Comparison of ENCODE assay signal across 1 cellular context in the genomic region with DNA sequence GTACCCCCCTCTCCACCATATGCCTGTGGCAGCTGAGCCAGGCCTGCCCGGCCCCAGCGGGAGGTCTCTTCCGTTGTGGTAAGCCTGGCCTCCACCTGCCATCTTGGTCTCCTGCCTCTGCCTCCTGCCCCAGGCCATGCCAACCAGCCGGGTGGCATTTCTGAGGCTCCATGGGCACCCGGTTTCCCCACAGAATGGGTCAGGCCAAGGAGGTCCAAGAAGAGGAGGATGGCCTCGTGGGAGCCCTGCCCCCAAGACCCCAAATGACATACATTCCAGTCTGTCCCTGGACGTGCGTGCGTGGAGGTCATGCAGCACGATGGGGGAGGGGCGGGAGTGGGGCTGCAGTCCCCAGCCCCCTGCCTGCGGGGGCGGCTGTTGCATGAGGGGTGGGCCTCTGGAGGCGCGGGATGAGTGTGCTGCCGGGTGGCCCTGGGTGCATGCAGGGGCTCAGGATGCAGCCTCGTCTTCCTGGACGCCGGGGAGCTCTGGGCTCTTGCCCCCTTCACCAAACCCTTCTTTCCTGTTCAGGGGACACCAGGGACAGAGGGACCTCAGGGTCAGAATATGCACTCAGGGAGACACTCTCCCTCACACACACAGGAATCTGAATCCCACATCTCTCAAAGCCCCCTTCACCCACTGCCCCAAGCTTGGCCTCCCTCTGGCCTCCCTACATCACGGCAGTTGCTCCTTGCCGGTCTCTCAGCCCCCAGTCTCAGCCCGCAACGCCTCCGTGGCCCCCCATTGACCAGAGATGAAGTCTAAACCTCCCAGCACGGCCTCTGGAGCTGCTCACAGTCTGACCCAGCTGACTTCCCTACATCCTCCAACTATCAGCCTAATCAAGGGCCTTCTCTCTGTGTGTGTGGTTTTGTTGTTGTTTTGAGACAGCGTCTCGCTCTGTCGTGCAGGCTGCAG.
TF ChIP-seq lines count a peak whose summit lies in the region.

No MANE protein-coding gene starts in this region.

TF ChIP-seq in GM23338, 12 proteins besides CTCF, POLR2A, EP300 and RAD21:
- TF ChIP-seq, protein P1, sequence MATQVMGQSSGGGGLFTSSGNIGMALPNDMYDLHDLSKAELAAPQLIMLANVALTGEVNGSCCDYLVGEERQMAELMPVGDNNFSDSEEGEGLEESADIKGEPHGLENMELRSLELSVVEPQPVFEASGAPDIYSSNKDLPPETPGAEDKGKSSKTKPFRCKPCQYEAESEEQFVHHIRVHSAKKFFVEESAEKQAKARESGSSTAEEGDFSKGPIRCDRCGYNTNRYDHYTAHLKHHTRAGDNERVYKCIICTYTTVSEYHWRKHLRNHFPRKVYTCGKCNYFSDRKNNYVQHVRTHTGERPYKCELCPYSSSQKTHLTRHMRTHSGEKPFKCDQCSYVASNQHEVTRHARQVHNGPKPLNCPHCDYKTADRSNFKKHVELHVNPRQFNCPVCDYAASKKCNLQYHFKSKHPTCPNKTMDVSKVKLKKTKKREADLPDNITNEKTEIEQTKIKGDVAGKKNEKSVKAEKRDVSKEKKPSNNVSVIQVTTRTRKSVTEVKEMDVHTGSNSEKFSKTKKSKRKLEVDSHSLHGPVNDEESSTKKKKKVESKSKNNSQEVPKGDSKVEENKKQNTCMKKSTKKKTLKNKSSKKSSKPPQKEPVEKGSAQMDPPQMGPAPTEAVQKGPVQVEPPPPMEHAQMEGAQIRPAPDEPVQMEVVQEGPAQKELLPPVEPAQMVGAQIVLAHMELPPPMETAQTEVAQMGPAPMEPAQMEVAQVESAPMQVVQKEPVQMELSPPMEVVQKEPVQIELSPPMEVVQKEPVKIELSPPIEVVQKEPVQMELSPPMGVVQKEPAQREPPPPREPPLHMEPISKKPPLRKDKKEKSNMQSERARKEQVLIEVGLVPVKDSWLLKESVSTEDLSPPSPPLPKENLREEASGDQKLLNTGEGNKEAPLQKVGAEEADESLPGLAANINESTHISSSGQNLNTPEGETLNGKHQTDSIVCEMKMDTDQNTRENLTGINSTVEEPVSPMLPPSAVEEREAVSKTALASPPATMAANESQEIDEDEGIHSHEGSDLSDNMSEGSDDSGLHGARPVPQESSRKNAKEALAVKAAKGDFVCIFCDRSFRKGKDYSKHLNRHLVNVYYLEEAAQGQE (IDR thresholded peaks at IDR 0.05; ENCODE audit: unreplicated experiment) = no peak
